In the genomic region with DNA sequence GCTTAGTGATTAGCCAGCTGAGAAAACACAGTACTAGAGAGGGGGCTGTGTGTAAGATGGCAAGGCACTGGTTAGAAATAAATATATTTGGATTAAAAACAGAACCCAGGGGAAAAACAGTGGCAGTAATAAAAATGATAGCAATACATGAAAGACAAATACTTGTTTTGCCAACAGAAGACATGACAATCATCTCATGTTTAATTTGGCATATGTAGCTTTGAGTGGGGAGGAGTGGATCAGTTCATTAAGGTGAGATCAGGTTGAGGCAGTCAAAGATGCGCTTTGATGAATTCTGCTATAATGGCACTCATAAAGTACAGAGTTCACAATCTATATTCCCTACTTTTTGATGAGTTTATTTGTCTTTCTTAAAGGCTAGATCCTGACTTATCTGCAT, we compare ENCODE assay signal across 1 cellular context.
TF ChIP-seq lines count a peak whose summit lies in the region.

No MANE protein-coding gene starts in this region.

TF ChIP-seq in A549, 52 proteins besides CTCF, POLR2A, EP300 and RAD21 (continued from another document):
- TF ChIP-seq SREBF2 (IDR thresholded peaks at IDR 0.05): no peak
- TF ChIP-seq, protein P1, sequence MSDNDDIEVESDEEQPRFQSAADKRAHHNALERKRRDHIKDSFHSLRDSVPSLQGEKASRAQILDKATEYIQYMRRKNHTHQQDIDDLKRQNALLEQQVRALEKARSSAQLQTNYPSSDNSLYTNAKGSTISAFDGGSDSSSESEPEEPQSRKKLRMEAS (IDR thresholded peaks at IDR 0.05): no peak
- TF ChIP-seq RCOR1 (IDR thresholded peaks at IDR 0.05; ENCODE audit: low read depth, low read length): no peak
- TF ChIP-seq CBX8 (IDR thresholded peaks at IDR 0.05): no peak
- TF ChIP-seq JUNB (IDR thresholded peaks at IDR 0.05): no peak
- no peak for TF ChIP-seq FOXS1 (CRISPR knock-in tag; IDR thresholded peaks at IDR 0.05)
- TF ChIP-seq CEBPB (IDR thresholded peaks at IDR 0.05): no peak
- no peak for TF ChIP-seq REST (IDR thresholded peaks at IDR 0.05)
